Comparison of ENCODE assay signal across 8 cellular contexts in genomic region chr17:55513885-55514590, GRCh38. TPM values are rescaled to one million over a fixed set of nuclear protein-coding genes. Genes with fewer than 3 reads are reported as not detected.
DNase-seq lines count a peak whose midpoint lies in the region; ATAC-seq and TF ChIP-seq lines count a peak whose summit lies in the region.

No MANE protein-coding gene starts in this region.

- H3K27ac ChIP-seq in A673 (ENCODE audit: low read depth, low read length, poor library complexity, severe bottlenecking) (no peak overlapping the region), liver (ENCODE audit: low read depth in 1 of 2, low read length in 2 of 2) (no peak overlapping the region)

- no peak overlapping the region for H3K4me3 ChIP-seq in A673 (ENCODE audit: low read depth, low read length, poor library complexity, severe bottlenecking)
- no peak overlapping the region for H3K4me3 ChIP-seq in liver (ENCODE audit: low read depth in 1 of 3, low read length in 3 of 3)

- ATAC-seq in GM18519 (IDR thresholded peaks at IDR 0.05; ENCODE audit: low FRiP score, unreplicated experiment) (peak; percentile 49), HG03280 (IDR thresholded peaks at IDR 0.05; ENCODE audit: unreplicated experiment) (peak; percentile 60)

- H3K9me3 ChIP-seq in A673 (ENCODE audit: low read depth, low read length, poor library complexity, severe bottlenecking) (no peaks in the 10 kb centered on the region), liver (ENCODE audit: control insufficient read depth in 4 of 4, low read length in 3 of 4) (no peaks in the 10 kb centered on the region)

- H3K36me3 ChIP-seq in A673 (ENCODE audit: insufficient read depth, low read length, poor library complexity, severe bottlenecking): no peaks in the 10 kb centered on the region
- H3K36me3 ChIP-seq in liver (ENCODE audit: control insufficient read depth in 4 of 4, insufficient read depth in 3 of 4, low read depth in 1 of 4, low read length in 3 of 4): no peaks in the 10 kb centered on the region

- peak; percentile 96 for TF ChIP-seq CTCF in A673 (conservative IDR thresholded peaks at IDR 0.05; ENCODE audit: low read depth, low read length)
- peak; percentile 95 for TF ChIP-seq CTCF in liver (IDR thresholded peaks at IDR 0.05; ENCODE audit: low read depth, low read length, missing input control)

- H3K27me3 ChIP-seq in A673 (replicated peaks; ENCODE audit: insufficient read depth, low read depth, low read length, poor library complexity) (peaks cover 9% of the 10 kb centered on the region), liver (ENCODE audit: control insufficient read depth in 4 of 4, insufficient read depth in 4 of 4, low read length in 3 of 4) (no peaks in the 10 kb centered on the region)

- no TSS peak for BruUV-seq in A673 (replicated peaks; lab: Mats Ljungman, UMichigan)

- POLR2A ChIA-PET in A673 (lab: Charles Lee; ENCODE audit: low non-redundant PET): interaction anchor here (0.6 kb wide), 1 partner anchor 54 kb away, joined by 19 read pairs; no protein-coding TSS in a partner anchor

- DNase-seq in A673 (ENCODE audit: low spot score) (peak; percentile 86), NCI-H446 treated with DMSO at 0.1 percent for 48 hours (lab: John Stamatoyannopoulos, UW) (peak; percentile 18), cerebellum (ENCODE audit: low spot score) (peak; percentile 44)
- DNase-seq in activated CD4-positive, alpha-beta T cell treated with anti-CD3 and anti-CD28 coated beads for 24 hours (ENCODE audit: low read depth in 2 of 2): peak; percentile 54 to 56
- DNase-seq in stimulated activated CD4-positive, alpha-beta T cell treated with anti-CD3 and anti-CD28 coated beads, TNF-alpha, amount 100 ng/mL, for 24 hours (ENCODE audit: low read depth in 3 of 3): peak; percentile 53 to 64 (median 57)

- peak; percentile 98 for TF ChIP-seq RAD21 in liver (IDR thresholded peaks at IDR 0.05)

- CTCF ChIA-PET in A673 (lab: Charles Lee): interaction anchor here (0.6 to 1.0 kb wide), 5 partner anchors 157 to 521 kb away, joined by 3 to 7 read pairs (median 4); no protein-coding TSS in a partner anchor

- 7% methylated on average over 5 of the region's 5 CpGs for WGBS in liver

- H3K4me1 ChIP-seq in A673 (ENCODE audit: insufficient read depth, low read length, poor library complexity, severe bottlenecking) (no peaks in the 10 kb centered on the region), liver (ENCODE audit: control insufficient read depth in 4 of 4, insufficient read depth in 4 of 4, low read length in 3 of 4) (peaks cover 0 to 9% (median 3%) of the 10 kb centered on the region in 4 donors)

- intact Hi-C loops in A673 (cut with micrococcal nuclease; ENCODE audit: unreplicated experiment): loop anchor here (1.0 to 5.0 kb wide), 3 partner anchors 158 to 522 kb away; no protein-coding TSS in a partner anchor

- H3K9ac ChIP-seq in liver (ENCODE audit: low read depth in 1 of 2, low read length in 2 of 2): peak overlapping the region in 1 of 2 donors; percentile 44

TF ChIP-seq in liver, 16 proteins besides CTCF, POLR2A, EP300 and RAD21:
- TF ChIP-seq MAX (IDR thresholded peaks at IDR 0.05): no peak
- TF ChIP-seq NR2F2 (IDR thresholded peaks at IDR 0.05): no peak
- no peak for TF ChIP-seq ATF3 (IDR thresholded peaks at IDR 0.05)
- no peak for TF ChIP-seq GABPA (IDR thresholded peaks at IDR 0.05 in 1 of 2, conservative IDR thresholded peaks at IDR 0.05 in 1 of 2)
- no peak for TF ChIP-seq RXRA (IDR thresholded peaks at IDR 0.05)
- no peak for TF ChIP-seq ZBTB33 (IDR thresholded peaks at IDR 0.05)
- TF ChIP-seq TAF1 (conservative IDR thresholded peaks at IDR 0.05): no peak
- no peak for TF ChIP-seq FOXA1 (IDR thresholded peaks at IDR 0.05)
- no peak for TF ChIP-seq YY1 (IDR thresholded peaks at IDR 0.05)
- TF ChIP-seq HNF4A (conservative IDR thresholded peaks at IDR 0.05): no peak
- no peak for TF ChIP-seq SP1 (IDR thresholded peaks at IDR 0.05)
- TF ChIP-seq EGR1 (IDR thresholded peaks at IDR 0.05; ENCODE audit: low read depth in 2 of 2): no peak
- no peak for TF ChIP-seq REST (IDR thresholded peaks at IDR 0.05)
- TF ChIP-seq HNF4G (IDR thresholded peaks at IDR 0.05): no peak
- TF ChIP-seq JUND (IDR thresholded peaks at IDR 0.05): no peak
- TF ChIP-seq FOXA2 (IDR thresholded peaks at IDR 0.05): no peak

RNA-seq across cellular contexts. Expression of gene SMIM36, which starts 2.8 kb away (rescaled TPM):
- total RNA-seq in A673 (2021): not detected in 2 replicates
- not detected for total RNA-seq in cerebellum
- total RNA-seq in liver: not detected
- polyA plus RNA-seq in liver: not detected

Comparison
In these comparisons a context has a peak if more than half of its experiments do, and no peak if none do; other contexts are left out.
1. DNase-seq: peak in every context shown above with its lines; median percentile 86 in A673; 57 in stimulated activated CD4-positive, alpha-beta T cell treated with anti-CD3 and anti-CD28 coated beads, TNF-alpha, amount 100 ng/mL, for 24 hours; 55 in activated CD4-positive, alpha-beta T cell treated with anti-CD3 and anti-CD28 coated beads for 24 hours; 44 in cerebellum; 18 in NCI-H446 treated with DMSO at 0.1 percent for 48 hours.